In genomic region chr3:197002701-197003454, GRCh38 we compare ENCODE assay signal across 8 cellular contexts. TPM values are rescaled to one million over a fixed set of nuclear protein-coding genes. Genes with fewer than 3 reads are reported as not detected.
A peak's percentile ranks its signal among the peaks of the same experiment; 100 is the strongest.
DNase-seq lines count a peak whose midpoint lies in the region; ATAC-seq, FAIRE-seq and TF ChIP-seq lines count a peak whose summit lies in the region.

No MANE protein-coding gene starts in this region.

- H3K36me3 ChIP-seq in bronchial epithelial cell (ENCODE audit: control insufficient read depth, insufficient read depth, low read length), result no peaks in the 10 kb centered on the region

- TF ChIP-seq CTCF in WI38 (IDR thresholded peaks at IDR 0.05; ENCODE audit: low read depth, low read length) (peak; percentile 53; the same call in 1 of the 2 replicates), bronchial epithelial cell (IDR thresholded peaks at IDR 0.05; ENCODE audit: insufficient read depth, low read length, severe bottlenecking) (peak; percentile 53)

- DNase-seq in NCI-H2081 (lab: John Stamatoyannopoulos, UW), result peak; percentile 88 to 89
- no peak for DNase-seq in NCI-H2081 treated with DMSO at 0.1 percent for 48 hours (lab: John Stamatoyannopoulos, UW)
- peak; percentile 70 for DNase-seq in NCI-H128 (lab: John Stamatoyannopoulos, UW; ENCODE audit: unreplicated experiment)
- DNase-seq in bronchial epithelial cell (ENCODE audit: low read depth), result peak; percentile 66
- DNase-seq in islet precursor cell, result peak; percentile 85
- DNase-seq in stimulated activated CD4-positive, alpha-beta T cell treated with anti-CD3 and anti-CD28 coated beads, Interleukin-15, amount 100 ng/mL, for 1 hour (ENCODE audit: low read depth in 1 of 2, low spot score in 1 of 2), result peak; percentile 69 to 79

- H3K4me3 ChIP-seq in WI38 (ENCODE audit: low read depth, low read length) (peak overlapping the region; percentile 54), bronchial epithelial cell (ENCODE audit: low read depth, low read length) (peak overlapping the region; percentile 53)

- ATAC-seq in HG02642 (IDR thresholded peaks at IDR 0.05; ENCODE audit: poor library complexity, unreplicated experiment), result peak; percentile 74

- FAIRE-seq in bronchial epithelial cell (lab: Jason Lieb, UNC), result no peak

- H3K27me3 ChIP-seq in bronchial epithelial cell (ENCODE audit: control insufficient read depth, insufficient read depth, low read length), result no peaks in the 10 kb centered on the region

RNA-seq across cellular contexts. Expression of gene MELTF, which starts 26.7 kb away (rescaled TPM):
- total RNA-seq in bronchial epithelial cell, result 2.1 and 4.6 TPM in 2 replicates

RNA-seq across cellular contexts. Expression of gene PIGZ, which starts 34.2 kb away (rescaled TPM):
- total RNA-seq in bronchial epithelial cell, result 1.6 and 1.7 TPM in 2 replicates
